In genomic region chr9:93988056-93988455, GRCh38 we compare ENCODE assay signal across 2 cellular contexts.
A peak's percentile ranks its signal among the peaks of the same experiment; 100 is the strongest.
TF ChIP-seq lines count a peak whose summit lies in the region.

No MANE protein-coding gene starts in this region.

TF ChIP-seq in HepG2, 621 proteins besides CTCF, POLR2A, EP300 and RAD21 (continues in another document):
- TF ChIP-seq RELA (CRISPR knock-in tag; IDR thresholded peaks at IDR 0.05) (no peak), MYNN (CRISPR knock-in tag; IDR thresholded peaks at IDR 0.05; ENCODE audit: low read depth) (no peak), ZSCAN12 (CRISPR knock-in tag; IDR thresholded peaks at IDR 0.05) (no peak), CEBPZ (IDR thresholded peaks at IDR 0.05; ENCODE audit: low read length) (no peak), ZNF317 (CRISPR knock-in tag; IDR thresholded peaks at IDR 0.05) (peak; percentile 77), HNF4A (CRISPR knock-in tag; IDR thresholded peaks at IDR 0.05) (peak; percentile 63), SALL2 (CRISPR knock-in tag; IDR thresholded peaks at IDR 0.05) (no peak), MAFK (conservative IDR thresholded peaks at IDR 0.05 in 1 of 2, IDR thresholded peaks at IDR 0.05 in 1 of 2; ENCODE audit: low read length in 2 of 2) (0 out of 4 replicates have a peak, but pooled peaks of 1 of the 2 experiments have one; percentile 1), PAXIP1 (CRISPR knock-in tag; conservative IDR thresholded peaks at IDR 0.05) (peak; percentile 25; the same call in 1 of the 2 replicates), KDM1A (CRISPR knock-in tag; IDR thresholded peaks at IDR 0.05) (no peak), THAP9 (CRISPR knock-in tag; IDR thresholded peaks at IDR 0.05; ENCODE audit: borderline replicate concordance) (no peak), ZNF362 (CRISPR knock-in tag; IDR thresholded peaks at IDR 0.05; ENCODE audit: borderline replicate concordance) (no peak)

TF ChIP-seq in liver, 16 proteins besides CTCF, POLR2A, EP300 and RAD21:
- TF ChIP-seq NR2F2 (IDR thresholded peaks at IDR 0.05) (no peak), HNF4G (IDR thresholded peaks at IDR 0.05) (no peak), MAX (IDR thresholded peaks at IDR 0.05) (peak; percentile 25), REST (IDR thresholded peaks at IDR 0.05) (peak; percentile 47), FOXA1 (IDR thresholded peaks at IDR 0.05) (no peak), RXRA (IDR thresholded peaks at IDR 0.05) (peak in 1 of 2 donors; percentile 55), YY1 (IDR thresholded peaks at IDR 0.05) (no peak), HNF4A (conservative IDR thresholded peaks at IDR 0.05) (peak; percentile 60 to 93), SP1 (IDR thresholded peaks at IDR 0.05) (no peak), ATF3 (IDR thresholded peaks at IDR 0.05) (no peak), ZBTB33 (IDR thresholded peaks at IDR 0.05) (no peak), TAF1 (conservative IDR thresholded peaks at IDR 0.05) (no peak), FOXA2 (IDR thresholded peaks at IDR 0.05) (peak; percentile 50), EGR1 (IDR thresholded peaks at IDR 0.05; ENCODE audit: low read depth in 2 of 2) (no peak), GABPA (IDR thresholded peaks at IDR 0.05 in 1 of 2, conservative IDR thresholded peaks at IDR 0.05 in 1 of 2) (no peak), JUND (IDR thresholded peaks at IDR 0.05) (peak in 1 of 2 donors; percentile 20)
